Comparison of ENCODE assay signal across 9 cellular contexts in genomic region chr5:55176176-55176818, GRCh38. TPM values are rescaled to one million over a fixed set of nuclear protein-coding genes. Genes with fewer than 3 reads are reported as not detected.
DNase-seq lines count a peak whose midpoint lies in the region; ATAC-seq and TF ChIP-seq lines count a peak whose summit lies in the region.
"Had no signal": no experiment of that assay in that cellular context is flagged by ENCODE, and none has a peak within 500 bp of the region (broad histone marks: within the 10 kb centered on the region; RNA-seq: fewer than 3 reads in every experiment).

No MANE protein-coding gene starts in this region.

- no peaks in the 10 kb centered on the region for H4K20me1 ChIP-seq in smooth muscle cell (ENCODE audit: low read depth)

- peak; percentile 13 for TF ChIP-seq CTCF in smooth muscle cell (IDR thresholded peaks at IDR 0.05; ENCODE audit: borderline replicate concordance, insufficient read depth, poor library complexity, severe bottlenecking)

- no peaks in the 10 kb centered on the region for H3F3A ChIP-seq in smooth muscle cell (ENCODE audit: low read depth)

- H3K4me1 ChIP-seq in iPS DF 6.9 (ENCODE audit: control insufficient read depth, insufficient read depth, low read length) (no peaks in the 10 kb centered on the region), smooth muscle cell (ENCODE audit: low read depth) (peaks cover 11% of the 10 kb centered on the region)

- DNase-seq in stimulated activated CD4-positive, alpha-beta T cell treated with anti-CD3 and anti-CD28 coated beads, Interleukin-12 subunit alpha, Interleukin-12 subunit beta, amount 100 ng/mL, for 4 hours: peak; percentile 16
- no peak for DNase-seq in stimulated activated CD4-positive, alpha-beta T cell treated with anti-CD3 and anti-CD28 coated beads, Interleukin-4, amount 100 ng/mL, for 4 hours
- DNase-seq in NCI-H510A treated with DMSO at 0.1 percent for 48 hours (lab: John Stamatoyannopoulos, UW) (peak; percentile 63), iPS DF 6.9 (ENCODE audit: low read depth, low spot score) (no peak), smooth muscle cell (lab: John Stamatoyannopoulos, UW; ENCODE audit: unreplicated experiment) (peak; percentile 16), NOMO-1 (lab: John Stamatoyannopoulos, UW; ENCODE audit: unreplicated experiment in 2 of 2) (no peak)

- H3K27me3 Mint-ChIP-seq in activated naive CD4-positive, alpha-beta T cell treated with anti-CD3 and anti-CD28 coated beads, Interleukin-2, amount 50 U/mL, for 24 hours: peaks cover 59% of the 10 kb centered on the region

- H3K4me1 Mint-ChIP-seq in activated naive CD4-positive, alpha-beta T cell treated with anti-CD3 and anti-CD28 coated beads, Interleukin-2, amount 50 U/mL, for 24 hours: peaks cover 46% of the 10 kb centered on the region

- H2AFZ ChIP-seq in smooth muscle cell (ENCODE audit: low read depth): peak overlapping the region; percentile 73

- no peak overlapping the region for H3K9ac ChIP-seq in smooth muscle cell (ENCODE audit: low read depth)

- no peaks in the 10 kb centered on the region for H3K79me2 ChIP-seq in smooth muscle cell (ENCODE audit: low read depth)

- H3K4me2 ChIP-seq in smooth muscle cell: peak overlapping the region; percentile 87

- peaks cover 6% of the 10 kb centered on the region for H3K9me3 Mint-ChIP-seq in activated naive CD4-positive, alpha-beta T cell treated with anti-CD3 and anti-CD28 coated beads, Interleukin-2, amount 50 U/mL, for 24 hours

- H3K9me3 ChIP-seq in iPS DF 6.9 (ENCODE audit: control insufficient read depth, insufficient read depth, low read length) (no peaks in the 10 kb centered on the region), smooth muscle cell (replicated peaks; ENCODE audit: low read depth) (no peaks in the 10 kb centered on the region)

- H3K4me3 ChIP-seq in iPS DF 6.9 (ENCODE audit: low read length) (peak overlapping the region; percentile 35; the same call in 1 of the 2 replicates), smooth muscle cell (peak overlapping the region; percentile 53)

- no peak for ATAC-seq in GM18907 (IDR thresholded peaks at IDR 0.05; ENCODE audit: unreplicated experiment)

- H3K27me3 ChIP-seq in iPS DF 6.9 (ENCODE audit: control insufficient read depth, insufficient read depth, low read length) (peaks cover 27% of the 10 kb centered on the region), smooth muscle cell (ENCODE audit: low read depth) (peaks cover 79% of the 10 kb centered on the region)

- no CpG with 5 or more reads among the region's 44 CpGs for WGBS in iPS DF 6.9 (ENCODE audit: insufficient coverage, insufficient read length)
- WGBS in smooth muscle cell (ENCODE audit: low lambda C conversion rate): 1% methylated on average over 39 of the region's 44 CpGs

- peak overlapping the region; percentile 26 for H3K27ac Mint-ChIP-seq in activated naive CD4-positive, alpha-beta T cell treated with anti-CD3 and anti-CD28 coated beads, Interleukin-2, amount 50 U/mL, for 24 hours

- H3K36me3 ChIP-seq in iPS DF 6.9 (ENCODE audit: control insufficient read depth, insufficient read depth, low read length) (no peaks in the 10 kb centered on the region), smooth muscle cell (ENCODE audit: low read depth) (no peaks in the 10 kb centered on the region)

- peak overlapping the region; percentile 51 for H3K4me3 Mint-ChIP-seq in activated naive CD4-positive, alpha-beta T cell treated with anti-CD3 and anti-CD28 coated beads, Interleukin-2, amount 50 U/mL, for 24 hours

- no peak overlapping the region for H3K27ac ChIP-seq in iPS DF 6.9 (ENCODE audit: low read length)
- H3K27ac ChIP-seq in smooth muscle cell (ENCODE audit: low read depth): no peak overlapping the region

- no peaks in the 10 kb centered on the region for H3K36me3 Mint-ChIP-seq in activated naive CD4-positive, alpha-beta T cell treated with anti-CD3 and anti-CD28 coated beads, Interleukin-2, amount 50 U/mL, for 24 hours

RNA-seq across cellular contexts. Expression of gene CDC20B, which starts 3.3 kb away (rescaled TPM):
- total RNA-seq in smooth muscle cell: not detected in 2 replicates
- 0.11 TPM in 1 of 2 replicates, not detected in the other for polyA plus RNA-seq in smooth muscle cell
- total RNA-seq: aorta had no signal
- polyA plus RNA-seq: aorta had no signal

RNA-seq across cellular contexts. Expression of gene GPX8, which starts 16.3 kb away (rescaled TPM):
- 306 and 314 TPM in 2 replicates for total RNA-seq in smooth muscle cell
- polyA plus RNA-seq in smooth muscle cell: 183 and 230 TPM in 2 replicates

RNA-seq across cellular contexts. Expression of gene MCIDAS, which starts 50.8 kb away (rescaled TPM):
- total RNA-seq in smooth muscle cell: 0.13 TPM in 1 of 2 replicates, not detected in the other
- not detected in 2 replicates for polyA plus RNA-seq in smooth muscle cell
- polyA plus RNA-seq: aorta had no signal

RNA-seq across cellular contexts. Expression of gene CCNO, which starts 57.1 kb away (rescaled TPM):
- total RNA-seq in smooth muscle cell: 1.7 TPM in 1 of 2 replicates, not detected in the other
- polyA plus RNA-seq in smooth muscle cell: 0.26 TPM in 1 of 2 replicates, not detected in the other

Comparison
In these comparisons a context has a peak if more than half of its experiments do, and no peak if none do; other contexts are left out.
1. DNase-seq: peak in stimulated activated CD4-positive, alpha-beta T cell treated with anti-CD3 and anti-CD28 coated beads, Interleukin-12 subunit alpha, Interleukin-12 subunit beta, amount 100 ng/mL, for 4 hours (single experiment), NCI-H510A treated with DMSO at 0.1 percent for 48 hours (single experiment) and smooth muscle cell (single experiment); none in stimulated activated CD4-positive, alpha-beta T cell treated with anti-CD3 and anti-CD28 coated beads, Interleukin-4, amount 100 ng/mL, for 4 hours (0 of 2), iPS DF 6.9 (single experiment) and NOMO-1 (0 of 2).